8 cellular contexts compared by ENCODE assay signal in genomic region chr6:15901141-15902115, GRCh38.
DNase-seq lines count a peak whose midpoint lies in the region; ATAC-seq lines count a peak whose summit lies in the region.

No MANE protein-coding gene starts in this region.

- H3K4me3 Mint-ChIP-seq in activated naive CD4-positive, alpha-beta T cell treated with anti-CD3 and anti-CD28 coated beads for 36 hours, result no peak overlapping the region

- no peaks in the 10 kb centered on the region for H3K9me3 Mint-ChIP-seq in activated naive CD4-positive, alpha-beta T cell treated with anti-CD3 and anti-CD28 coated beads for 36 hours

- H3K36me3 Mint-ChIP-seq in activated naive CD4-positive, alpha-beta T cell treated with anti-CD3 and anti-CD28 coated beads for 36 hours (ENCODE audit: low read depth), result no peaks in the 10 kb centered on the region

- H3K27ac Mint-ChIP-seq in activated naive CD4-positive, alpha-beta T cell treated with anti-CD3 and anti-CD28 coated beads for 36 hours, result peak overlapping the region; percentile 28

- peaks cover 14% of the 10 kb centered on the region for H3K4me1 Mint-ChIP-seq in activated naive CD4-positive, alpha-beta T cell treated with anti-CD3 and anti-CD28 coated beads for 36 hours (ENCODE audit: low read depth)

- H3K27me3 Mint-ChIP-seq in activated naive CD4-positive, alpha-beta T cell treated with anti-CD3 and anti-CD28 coated beads for 36 hours (ENCODE audit: low read depth), result peaks cover 2% of the 10 kb centered on the region

- peak; percentile 87 for ATAC-seq in HG02678 (IDR thresholded peaks at IDR 0.05; ENCODE audit: unreplicated experiment)

- peak; percentile 34 for DNase-seq in activated naive CD4-positive, alpha-beta T cell treated with anti-CD3 and anti-CD28 coated beads for 36 hours
- DNase-seq in activated naive CD4-positive, alpha-beta T cell (lab: John Stamatoyannopoulos, UW), result no peak
- peak; percentile 98 for DNase-seq in NOMO-1 treated with DMSO at 0.1 percent for 48 hours (lab: John Stamatoyannopoulos, UW; ENCODE audit: unreplicated experiment)
- peak; percentile 39 for DNase-seq in fibroblast of gingiva (ENCODE audit: low read depth)
- no peak for DNase-seq in NCI-H748 (lab: John Stamatoyannopoulos, UW; ENCODE audit: unreplicated experiment)
- no peak for DNase-seq in DMS 273 (lab: John Stamatoyannopoulos, UW; ENCODE audit: unreplicated experiment)
- DNase-seq in NCI-H1436 treated with DMSO at 0.1 percent for 48 hours (lab: John Stamatoyannopoulos, UW), result no peak

- intact Hi-C loops in activated naive CD4-positive, alpha-beta T cell treated with anti-CD3 and anti-CD28 coated beads for 36 hours (cut with micrococcal nuclease), result loop anchor here (1.0 kb wide), 2 partner anchors 11 to 125 kb away; no protein-coding TSS in a partner anchor

- CTCF ChIA-PET in activated naive CD4-positive, alpha-beta T cell treated with anti-CD3 and anti-CD28 coated beads for 36 hours (lab: Charles Lee), result interaction anchor here (0.5 to 2.3 kb wide), 7 partner anchors 9 to 239 kb away, joined by 3 to 8 read pairs (median 4); partner anchors contain the start of gene MYLIP

Comparison
In these comparisons a context has a peak if more than half of its experiments do, and no peak if none do; other contexts are left out.
1. DNase-seq: peak in activated naive CD4-positive, alpha-beta T cell treated with anti-CD3 and anti-CD28 coated beads for 36 hours (single experiment), NOMO-1 treated with DMSO at 0.1 percent for 48 hours (single experiment) and fibroblast of gingiva (single experiment); none in activated naive CD4-positive, alpha-beta T cell (0 of 4), NCI-H748 (single experiment), DMS 273 (single experiment) and NCI-H1436 treated with DMSO at 0.1 percent for 48 hours (single experiment).